15 cellular contexts compared by ENCODE assay signal in the genomic region with DNA sequence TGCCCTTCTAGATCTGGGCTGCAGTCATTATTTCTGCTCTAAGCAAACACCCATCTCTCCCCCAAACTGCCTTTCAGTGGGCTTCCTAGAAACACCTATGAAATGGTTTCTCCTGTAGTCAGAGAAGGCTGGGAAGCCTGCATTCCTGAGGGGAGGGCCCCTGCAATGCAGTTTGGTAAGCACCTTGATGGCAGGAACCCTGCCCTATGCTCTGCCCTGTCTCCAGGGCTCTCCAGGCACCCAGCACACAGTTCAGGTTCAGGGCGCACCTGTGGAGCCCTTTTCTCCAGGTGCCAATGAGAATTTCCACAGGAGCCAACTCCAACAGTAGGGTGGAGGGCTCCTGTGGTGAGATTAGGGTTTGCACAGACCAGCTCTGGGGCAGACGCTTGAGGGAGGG.
DNase-seq lines count a peak whose midpoint lies in the region; ATAC-seq, FAIRE-seq and TF ChIP-seq lines count a peak whose summit lies in the region.
"Had no signal": no experiment of that assay in that cellular context is flagged by ENCODE, and none has a peak within 500 bp of the region (broad histone marks: within the 10 kb centered on the region; RNA-seq: fewer than 3 reads in every experiment).

No MANE protein-coding gene starts in this region.

- 0% methylated on average over 2 of the region's 2 CpGs for WGBS in HepG2 (ENCODE audit: low lambda C conversion rate)

- peaks cover 30% of the 10 kb centered on the region for H3K4me1 ChIP-seq in HUES48 (ENCODE audit: control insufficient read depth, insufficient read depth, low read length)
- no peaks in the 10 kb centered on the region for H3K4me1 ChIP-seq in HepG2 (ENCODE audit: insufficient read depth, low read length)
- H3K4me1 ChIP-seq: A549 had no signal

- H3K4me3 ChIP-seq in HUES48 (ENCODE audit: low read depth, low read length) = no peak overlapping the region
- no peak overlapping the region for H3K4me3 ChIP-seq in dorsolateral prefrontal cortex
- no peak overlapping the region for H3K4me3 ChIP-seq in HepG2 (replicated peaks in 1 of 3; ENCODE audit: insufficient read depth in 1 of 3, low read depth in 2 of 3, low read length in 3 of 3)
- H3K4me3 ChIP-seq: A549 had no signal

- DNase-seq in dorsolateral prefrontal cortex = no peak
- DNase-seq in HepG2 (ENCODE audit: low spot score) = no peak
- DNase-seq in NCI-H345 treated with DMSO at 0.1 percent for 48 hours (lab: John Stamatoyannopoulos, UW; ENCODE audit: unreplicated experiment) = no peak
- no peak for DNase-seq in KBM-7
- no peak for DNase-seq in inferior parietal cortex (ENCODE audit: extremely low spot score)
- no peak for DNase-seq in left cardiac atrium
- DNase-seq: COR-L47, NCI-H1048, NCI-H2081 treated with DMSO at 0.1 percent for 48 hours had no signal

- H3K9ac ChIP-seq in HUES48 (ENCODE audit: low read depth, low read length) (no peak overlapping the region), HepG2 (ENCODE audit: insufficient read depth, low read depth, low read length) (no peak overlapping the region)
- H3K9ac ChIP-seq: KMS-11 had no signal

- POLR2A ChIA-PET in HepG2 (lab: Yijun Ruan, JAX) = no interaction called here

- H3K36me3 ChIP-seq in HUES48 (ENCODE audit: control insufficient read depth, insufficient read depth, low read length) (no peaks in the 10 kb centered on the region), HepG2 (replicated peaks in 1 of 2; ENCODE audit: control insufficient read depth in 1 of 2, insufficient read depth in 2 of 2, low read length in 2 of 2) (no peaks in the 10 kb centered on the region)

- intact Hi-C loops in dorsolateral prefrontal cortex (cut with DNase I) = no loop called here
- intact Hi-C loops in HepG2 (cut with micrococcal nuclease; ENCODE audit: unreplicated experiment) = no loop called here
- intact Hi-C loops in left cardiac atrium (cut with DNase I) = no loop called here

- TF ChIP-seq RAD21 in HepG2 (CRISPR knock-in tag; IDR thresholded peaks at IDR 0.05) = no peak

- H3K9me3 ChIP-seq in HUES48 (ENCODE audit: control insufficient read depth, insufficient read depth, low read length) (no peaks in the 10 kb centered on the region; the same call in 1 of the 2 replicates), HepG2 (ENCODE audit: low read length) (no peaks in the 10 kb centered on the region)
- H3K9me3 ChIP-seq: A549 had no signal

- no peak for TF ChIP-seq POLR2A in HepG2 (IDR thresholded peaks at IDR 0.05; ENCODE audit: insufficient read depth in 1 of 2, low read depth in 2 of 2, low read length in 2 of 2)

- no peaks in the 10 kb centered on the region for H4K20me1 ChIP-seq in HepG2 (ENCODE audit: insufficient read depth, low read length)

- H3K27ac ChIP-seq in HUES48 (ENCODE audit: low read depth, low read length) (peak overlapping the region; percentile 83), dorsolateral prefrontal cortex (peak overlapping the region in 46 of 59 donors; percentile 8 to 81 (median 57)), HepG2 (ENCODE audit: extremely low read length, insufficient read depth, low read length) (no peak overlapping the region), temporal lobe (ENCODE audit: low read depth, low read length) (peak overlapping the region; percentile 79)
- H3K27ac ChIP-seq: A549, KMS-11 had no signal

- BruUV-seq in HepG2 (replicated peaks; lab: Mats Ljungman, UMichigan) = no TSS peak

- H2AFZ ChIP-seq in HepG2 (ENCODE audit: low read length) = no peak overlapping the region

- no peak overlapping the region for H3K4me2 ChIP-seq in HepG2 (ENCODE audit: low read depth, low read length)
- H3K4me2 ChIP-seq: A549, KMS-11 had no signal

- TF ChIP-seq EP300 in HepG2 (IDR thresholded peaks at IDR 0.05; ENCODE audit: low read depth in 2 of 2, low read length in 2 of 2) (no peak), HepG2 (CRISPR knock-in tag; IDR thresholded peaks at IDR 0.05; ENCODE audit: borderline replicate concordance) (no peak)

- ATAC-seq in HepG2 (peak; percentile 52), left cardiac atrium (no peak)
- ATAC-seq: A549, Panc1 had no signal

- CTCF ChIA-PET in HepG2 (lab: Yijun Ruan, JAX; ENCODE audit: low intra/inter-chr PET ratio, low total read pairs) = no interaction called here

- no peak for TF ChIP-seq CTCF in dorsolateral prefrontal cortex (IDR thresholded peaks at IDR 0.05 in 54 of 56, conservative IDR thresholded peaks at IDR 0.05 in 2 of 56; ENCODE audit: low read depth in 1 of 56, partially characterized antibody in 56 of 56)
- no peak for TF ChIP-seq CTCF in HepG2 (CRISPR knock-in tag; IDR thresholded peaks at IDR 0.05)

- no peaks in the 10 kb centered on the region for H3K27me3 ChIP-seq in HUES48 (ENCODE audit: control insufficient read depth, insufficient read depth, low read length)
- peaks cover 0 to 20% (median 0%) of the 10 kb centered on the region in 45 donors for H3K27me3 ChIP-seq in dorsolateral prefrontal cortex
- H3K27me3 ChIP-seq in HepG2 (ENCODE audit: control insufficient read depth in 1 of 2, insufficient read depth in 2 of 2, low read length in 2 of 2) = peaks cover 0 to 4% of the 10 kb centered on the region in 2 experiments; a peak in 1 of 5 replicates

- no peaks in the 10 kb centered on the region for H3K79me2 ChIP-seq in HepG2 (ENCODE audit: insufficient read depth, low read length)

- in situ Hi-C loops in HepG2 (cut with HindIII; ENCODE audit: extremely low pct_ligation_motif_present, low pct_unique_long_range_greater_than_20kb) = no loop called here
- in situ Hi-C loops in KBM-7 (cut with MboI; ENCODE audit: low pct_unique_long_range_greater_than_20kb, low sequenced_read_pairs) = no loop called here

- no peak for FAIRE-seq in HepG2 (lab: Jason Lieb, UNC)
- FAIRE-seq: A549, GM19239 had no signal

TF ChIP-seq in HepG2, 621 proteins besides CTCF, POLR2A, EP300 and RAD21:
- TF ChIP-seq MBNL3 (CRISPR knock-in tag; conservative IDR thresholded peaks at IDR 0.05) (no peak), XBP1 (CRISPR knock-in tag; IDR thresholded peaks at IDR 0.05) (no peak), SOX5 (CRISPR knock-in tag; IDR thresholded peaks at IDR 0.05; ENCODE audit: borderline replicate concordance) (no peak), GMEB2 (CRISPR knock-in tag; IDR thresholded peaks at IDR 0.05; ENCODE audit: low read depth) (no peak), FIP1L1 (IDR thresholded peaks at IDR 0.05; ENCODE audit: borderline replicate concordance, insufficient read depth, low read depth, low read length) (no peak), ZNF766 (CRISPR knock-in tag; IDR thresholded peaks at IDR 0.05; ENCODE audit: borderline replicate concordance) (no peak), THRA (CRISPR knock-in tag; IDR thresholded peaks at IDR 0.05; ENCODE audit: borderline replicate concordance) (no peak), EED (CRISPR knock-in tag; IDR thresholded peaks at IDR 0.05) (no peak), KLF12 (CRISPR knock-in tag; IDR thresholded peaks at IDR 0.05; ENCODE audit: borderline replicate concordance) (no peak), ZNF782 (CRISPR knock-in tag; IDR thresholded peaks at IDR 0.05; ENCODE audit: borderline replicate concordance) (no peak), ZNF460 (CRISPR knock-in tag; IDR thresholded peaks at IDR 0.05; ENCODE audit: borderline replicate concordance) (no peak), GATAD1 (CRISPR knock-in tag; IDR thresholded peaks at IDR 0.05) (no peak), MAZ (IDR thresholded peaks at IDR 0.05; ENCODE audit: borderline replicate concordance, low read depth, low read length) (peak; percentile 29; the same call in 1 of the 2 replicates), MAZ (CRISPR knock-in tag; IDR thresholded peaks at IDR 0.05; ENCODE audit: low read depth) (no peak), TEAD3 (CRISPR knock-in tag; optimal IDR thresholded peaks at IDR 0.05; ENCODE audit: borderline replicate concordance) (peak; percentile 46), HNRNPL (IDR thresholded peaks at IDR 0.05; ENCODE audit: low read depth, low read length) (no peak), KLF15 (CRISPR knock-in tag; IDR thresholded peaks at IDR 0.05; ENCODE audit: borderline replicate concordance) (no peak), ZNF777 (CRISPR knock-in tag; IDR thresholded peaks at IDR 0.05) (no peak)
- TF ChIP-seq, protein P1, sequence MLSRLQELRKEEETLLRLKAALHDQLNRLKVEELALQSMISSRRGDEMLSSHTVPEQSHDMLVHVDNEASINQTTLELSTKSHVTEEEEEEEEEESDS (CRISPR knock-in tag; IDR thresholded peaks at IDR 0.05; ENCODE audit: borderline replicate concordance) = no peak
TF ChIP-seq in HepG2: peak in this region for 2.
